ENCODE assay signal across 1 cellular context in the genomic region with DNA sequence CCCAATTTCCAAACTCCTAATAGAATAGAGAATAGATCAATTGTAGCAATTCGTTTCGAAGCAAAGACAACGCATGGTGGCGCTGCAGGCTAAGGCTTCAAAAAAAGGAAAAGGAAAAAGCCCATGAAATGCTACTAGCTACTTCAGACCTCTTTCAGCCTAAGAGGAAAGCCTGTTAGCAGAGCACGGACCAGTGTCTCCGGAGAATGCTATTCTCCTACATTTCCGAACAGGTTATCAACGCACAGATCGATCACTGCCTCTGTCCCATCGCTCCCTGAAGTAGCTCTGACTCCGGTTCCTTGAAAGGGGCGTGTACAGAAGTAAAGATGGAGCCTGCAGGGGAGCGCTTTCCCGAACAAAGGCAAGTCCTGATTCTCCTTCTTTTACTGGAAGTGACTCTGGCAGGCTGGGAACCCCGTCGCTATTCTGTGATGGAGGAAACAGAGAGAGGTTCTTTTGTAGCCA.
TF ChIP-seq lines count a peak whose summit lies in the region.

TSS of gene PCDHB15 (plus strand) at position 146 of the 468 bp plus-strand sequence. CDS start at position 330, 184 bp downstream.

TF ChIP-seq in WTC11, 78 proteins besides CTCF, POLR2A, EP300 and RAD21 (continued from another document):
- TF ChIP-seq, protein P1, sequence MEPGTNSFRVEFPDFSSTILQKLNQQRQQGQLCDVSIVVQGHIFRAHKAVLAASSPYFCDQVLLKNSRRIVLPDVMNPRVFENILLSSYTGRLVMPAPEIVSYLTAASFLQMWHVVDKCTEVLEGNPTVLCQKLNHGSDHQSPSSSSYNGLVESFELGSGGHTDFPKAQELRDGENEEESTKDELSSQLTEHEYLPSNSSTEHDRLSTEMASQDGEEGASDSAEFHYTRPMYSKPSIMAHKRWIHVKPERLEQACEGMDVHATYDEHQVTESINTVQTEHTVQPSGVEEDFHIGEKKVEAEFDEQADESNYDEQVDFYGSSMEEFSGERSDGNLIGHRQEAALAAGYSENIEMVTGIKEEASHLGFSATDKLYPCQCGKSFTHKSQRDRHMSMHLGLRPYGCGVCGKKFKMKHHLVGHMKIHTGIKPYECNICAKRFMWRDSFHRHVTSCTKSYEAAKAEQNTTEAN (CRISPR knock-in tag; IDR thresholded peaks at IDR 0.05) = no peak
- TF ChIP-seq ETV6 (CRISPR knock-in tag; IDR thresholded peaks at IDR 0.05) (no peak), TP53 (CRISPR knock-in tag; IDR thresholded peaks at IDR 0.05) (no peak), MXD4 (CRISPR knock-in tag; IDR thresholded peaks at IDR 0.05; ENCODE audit: borderline replicate concordance) (no peak), EMX1 (CRISPR knock-in tag; IDR thresholded peaks at IDR 0.05) (no peak), PRRX2 (CRISPR knock-in tag; IDR thresholded peaks at IDR 0.05) (no peak), KAT7 (CRISPR knock-in tag; IDR thresholded peaks at IDR 0.05; ENCODE audit: borderline replicate concordance) (no peak)
- TF ChIP-seq, protein P2, sequence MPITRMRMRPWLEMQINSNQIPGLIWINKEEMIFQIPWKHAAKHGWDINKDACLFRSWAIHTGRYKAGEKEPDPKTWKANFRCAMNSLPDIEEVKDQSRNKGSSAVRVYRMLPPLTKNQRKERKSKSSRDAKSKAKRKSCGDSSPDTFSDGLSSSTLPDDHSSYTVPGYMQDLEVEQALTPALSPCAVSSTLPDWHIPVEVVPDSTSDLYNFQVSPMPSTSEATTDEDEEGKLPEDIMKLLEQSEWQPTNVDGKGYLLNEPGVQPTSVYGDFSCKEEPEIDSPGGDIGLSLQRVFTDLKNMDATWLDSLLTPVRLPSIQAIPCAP (CRISPR knock-in tag; IDR thresholded peaks at IDR 0.05) = no peak
- TF ChIP-seq, protein P3, sequence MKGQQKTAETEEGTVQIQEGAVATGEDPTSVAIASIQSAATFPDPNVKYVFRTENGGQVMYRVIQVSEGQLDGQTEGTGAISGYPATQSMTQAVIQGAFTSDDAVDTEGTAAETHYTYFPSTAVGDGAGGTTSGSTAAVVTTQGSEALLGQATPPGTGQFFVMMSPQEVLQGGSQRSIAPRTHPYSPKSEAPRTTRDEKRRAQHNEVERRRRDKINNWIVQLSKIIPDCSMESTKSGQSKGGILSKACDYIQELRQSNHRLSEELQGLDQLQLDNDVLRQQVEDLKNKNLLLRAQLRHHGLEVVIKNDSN (CRISPR knock-in tag; IDR thresholded peaks at IDR 0.05) = no peak
